ENCODE assay signal across 1 cellular context in genomic region chr20:49132995-49133451, GRCh38.
TF ChIP-seq lines count a peak whose summit lies in the region.

No MANE protein-coding gene starts in this region.

TF ChIP-seq in K562, 482 proteins besides CTCF, POLR2A, EP300 and RAD21 (continued from another document):
- TF ChIP-seq ETS1 (conservative IDR thresholded peaks at IDR 0.05; ENCODE audit: control insufficient read depth, low read depth, low read length) = no peak
